In the genomic region with DNA sequence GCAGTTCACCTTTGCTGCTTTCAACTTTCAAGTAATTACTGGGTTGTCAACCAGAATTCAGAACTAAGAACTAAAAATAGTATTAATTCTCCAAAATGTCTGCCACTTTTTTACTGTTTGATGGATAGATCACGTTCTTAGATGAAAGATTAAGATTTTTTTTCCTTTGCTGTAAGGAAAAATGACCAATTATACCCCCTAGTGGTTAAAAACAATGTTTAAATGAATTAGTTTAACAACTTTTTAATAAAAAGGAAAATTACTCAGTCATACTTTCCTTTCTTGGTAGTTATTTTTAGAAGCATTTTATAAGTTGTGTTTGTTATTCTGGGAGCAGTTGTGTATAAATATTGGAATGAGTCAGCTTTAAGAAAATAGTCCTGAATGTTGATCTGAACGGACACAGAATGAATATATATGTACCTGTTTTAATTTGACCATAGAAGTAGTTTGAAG, we compare ENCODE assay signal across 7 cellular contexts. TPM values are rescaled to one million over a fixed set of nuclear protein-coding genes. Genes with fewer than 3 reads are reported as not detected.
DNase-seq lines count a peak whose midpoint lies in the region; ATAC-seq and TF ChIP-seq lines count a peak whose summit lies in the region.

No MANE protein-coding gene starts in this region.

- no peak overlapping the region for H3K4me3 Mint-ChIP-seq in dendritic cell treated with granulocyte-macrophage colony-stimulating factor and Interleukin-4, amounts not matched to agents 40 ng/mL and 50 ng/mL, for 4 days

- H3K9me3 ChIP-seq in prostate gland = no peaks in the 10 kb centered on the region
- no peaks in the 10 kb centered on the region for H3K9me3 ChIP-seq in vagina

- H3K27me3 ChIP-seq in prostate gland (replicated peaks; ENCODE audit: insufficient read depth) (no peaks in the 10 kb centered on the region), vagina (no peaks in the 10 kb centered on the region)

- DNase-seq in ELR (ENCODE audit: low read depth) (peak; percentile 65), NCI-H1694 (lab: John Stamatoyannopoulos, UW) (peak; percentile 29), prostate gland (ENCODE audit: low spot score) (no peak), vagina (ENCODE audit: extremely low spot score in 2 of 2) (no peak)
- DNase-seq in stimulated activated CD4-positive, alpha-beta T cell treated with anti-CD3 and anti-CD28 coated beads, Interleukin-4, amount 100 ng/mL, for 24 hours = no peak

- peaks cover 58% of the 10 kb centered on the region for H3K36me3 Mint-ChIP-seq in dendritic cell treated with granulocyte-macrophage colony-stimulating factor and Interleukin-4, amounts not matched to agents 40 ng/mL and 50 ng/mL, for 4 days (ENCODE audit: low read depth)

- intact Hi-C loops in dendritic cell treated with granulocyte-macrophage colony-stimulating factor and Interleukin-4, amounts not matched to agents 40 ng/mL and 50 ng/mL, for 4 days (cut with micrococcal nuclease) = loop anchor here (1.0 to 5.0 kb wide), 4 partner anchors 36 to 234 kb away; no protein-coding TSS in a partner anchor
- intact Hi-C loops in prostate gland (cut with DNase I) (loop anchor here (2.0 kb wide), 1 partner anchor 63 kb away; no protein-coding TSS in a partner anchor), vagina (cut with DNase I) (loop anchor here (10.0 kb wide), 1 partner anchor 61 kb away; no protein-coding TSS in a partner anchor)

- H3K4me1 ChIP-seq in prostate gland (replicated peaks) (peaks cover 5% of the 10 kb centered on the region), vagina (peaks cover 57% of the 10 kb centered on the region)

- H3K27me3 Mint-ChIP-seq in dendritic cell treated with granulocyte-macrophage colony-stimulating factor and Interleukin-4, amounts not matched to agents 40 ng/mL and 50 ng/mL, for 4 days = no peaks in the 10 kb centered on the region

- peak overlapping the region; percentile 62 for H3K27ac Mint-ChIP-seq in dendritic cell treated with granulocyte-macrophage colony-stimulating factor and Interleukin-4, amounts not matched to agents 40 ng/mL and 50 ng/mL, for 4 days

- peak; percentile 14 to 54 (median 40) for TF ChIP-seq CTCF in prostate gland (IDR thresholded peaks at IDR 0.05)
- no peak for TF ChIP-seq CTCF in vagina (IDR thresholded peaks at IDR 0.05)

- no peak for TF ChIP-seq POLR2A in prostate gland (IDR thresholded peaks at IDR 0.05)
- no peak for TF ChIP-seq POLR2A in vagina (IDR thresholded peaks at IDR 0.05)

- H3K9me3 Mint-ChIP-seq in dendritic cell treated with granulocyte-macrophage colony-stimulating factor and Interleukin-4, amounts not matched to agents 40 ng/mL and 50 ng/mL, for 4 days = no peaks in the 10 kb centered on the region

- H3K36me3 ChIP-seq in prostate gland (no peaks in the 10 kb centered on the region), vagina (peaks cover 0 to 7% of the 10 kb centered on the region in 2 donors)

- peaks cover 70% of the 10 kb centered on the region for H3K4me1 Mint-ChIP-seq in dendritic cell treated with granulocyte-macrophage colony-stimulating factor and Interleukin-4, amounts not matched to agents 40 ng/mL and 50 ng/mL, for 4 days (ENCODE audit: low read depth)

- H3K4me3 ChIP-seq in prostate gland (no peak overlapping the region), vagina (no peak overlapping the region)

- WGBS in prostate gland = 31% methylated on average over 2 of the region's 2 CpGs

- ATAC-seq in HG03565 (IDR thresholded peaks at IDR 0.05; ENCODE audit: unreplicated experiment) = no peak

- no peak overlapping the region for H3K27ac ChIP-seq in prostate gland
- no peak overlapping the region for H3K27ac ChIP-seq in vagina

RNA-seq across cellular contexts. Expression of gene TM9SF2, which starts 4.6 kb away (rescaled TPM):
- 100 to 1,000 TPM; 136 to 175 TPM for total RNA-seq in prostate gland
- 59.2 TPM for total RNA-seq in vagina

Comparison
In these comparisons a context has a peak if more than half of its experiments do, and no peak if none do; other contexts are left out.
1. DNase-seq: peak in ELR (single experiment) and NCI-H1694 (single experiment); none in prostate gland (single experiment), vagina (0 of 2) and stimulated activated CD4-positive, alpha-beta T cell treated with anti-CD3 and anti-CD28 coated beads, Interleukin-4, amount 100 ng/mL, for 24 hours (single experiment).
2. CTCF ChIP-seq: peak in prostate gland (4 of 4); none in vagina (0 of 3).